In genomic region chr1:34606504-34606903, GRCh38 we compare ENCODE assay signal across 10 cellular contexts.
"Had no signal": no experiment of that assay in that cellular context is flagged by ENCODE, and none has a peak within 500 bp of the region (broad histone marks: within the 10 kb centered on the region; RNA-seq: fewer than 3 reads in every experiment).

No MANE protein-coding gene starts in this region.

- H2AFZ ChIP-seq: GM23338 had no signal

- DNase-seq: GOT3, H7, H9, HCEC 1CT, HFFc6 had no signal

- H3K4me2 ChIP-seq: GM23338 had no signal

- H3K9me3 ChIP-seq: HAP-1 had no signal

- ATAC-seq: GM23338, HCT116 had no signal

- H3K36me3 ChIP-seq: HAP-1 had no signal

- H3K4me3 ChIP-seq: GM23338, HAP-1 had no signal

- H3K4me1 ChIP-seq: HAP-1 had no signal

- FAIRE-seq: H1, H54 had no signal
